31 cellular contexts compared by ENCODE assay signal in genomic region chr17:79235808-79236207, GRCh38.
"Had no signal": no experiment of that assay in that cellular context is flagged by ENCODE, and none has a peak within 500 bp of the region (broad histone marks: within the 10 kb centered on the region; RNA-seq: fewer than 3 reads in every experiment).

No MANE protein-coding gene starts in this region.

- H3K27me3 ChIP-seq: brain microvascular endothelial cell, foreskin keratinocyte had no signal

- H3K4me1 ChIP-seq: esophagus muscularis mucosa, gastrocnemius medialis, heart left ventricle had no signal

- H3K9me3 Mint-ChIP-seq: activated CD4-positive, alpha-beta memory T cell treated with anti-CD3 and anti-CD28 coated beads, Interleukin-2, amount 10 ng/mL, durations not matched to agents 7 days and 5 days; activated CD4-positive, alpha-beta T cell treated with anti-CD3 and anti-CD28 coated beads, Interleukin-2, amount 10 ng/mL, durations not matched to agents 7 days and 5 days; activated T-cell treated with anti-CD3 and anti-CD28 coated beads, Interleukin-2, amount 50 U/mL, for 4 hours; activated T-helper 17 cell treated with anti-CD3 and anti-CD28 coated beads, Interleukin-2, amount 50 U/mL, for 72 hours; effector memory CD8-positive, alpha-beta T cell; T-helper 2 cell treated with Interferon-gamma antibody and Interleukin-4, amounts not matched to agents 5 μg/mL and 100 μg/mL, for 36 hours had no signal

- H3K27ac Mint-ChIP-seq: activated CD4-positive, alpha-beta memory T cell treated with anti-CD3 and anti-CD28 coated beads, Interleukin-2, amount 10 ng/mL, durations not matched to agents 7 days and 5 days; activated CD4-positive, alpha-beta T cell treated with anti-CD3 and anti-CD28 coated beads for 36 hours; activated CD4-positive, alpha-beta T cell treated with anti-CD3 and anti-CD28 coated beads, Interleukin-2, amount 10 ng/mL, durations not matched to agents 7 days and 5 days; activated naive CD8-positive, alpha-beta T cell; activated T-helper 17 cell treated with anti-CD3 and anti-CD28 coated beads, Interleukin-2, amount 50 U/mL, for 72 hours; effector memory CD8-positive, alpha-beta T cell; T-helper 17 cell; T-helper 2 cell treated with Interferon-gamma antibody and Interleukin-4, amounts not matched to agents 5 μg/mL and 100 μg/mL, for 36 hours had no signal

- H3K4me3 Mint-ChIP-seq: activated CD4-positive, alpha-beta memory T cell treated with anti-CD3 and anti-CD28 coated beads, Interleukin-2, amount 10 ng/mL, durations not matched to agents 7 days and 5 days; activated CD4-positive, alpha-beta T cell treated with anti-CD3 and anti-CD28 coated beads for 36 hours; activated CD4-positive, alpha-beta T cell treated with anti-CD3 and anti-CD28 coated beads, Interleukin-2, amount 10 ng/mL, durations not matched to agents 7 days and 5 days; activated naive CD8-positive, alpha-beta T cell; activated T-cell treated with anti-CD3 and anti-CD28 coated beads, Interleukin-2, amount 50 U/mL, for 4 hours; activated T-helper 17 cell treated with anti-CD3 and anti-CD28 coated beads, Interleukin-2, amount 50 U/mL, for 72 hours; effector memory CD8-positive, alpha-beta T cell; T-helper 17 cell; T-helper 2 cell treated with Interferon-gamma antibody and Interleukin-4, amounts not matched to agents 5 μg/mL and 100 μg/mL, for 36 hours had no signal

- FAIRE-seq: astrocyte, colon had no signal

- H3K27me3 Mint-ChIP-seq: activated CD4-positive, alpha-beta T cell treated with anti-CD3 and anti-CD28 coated beads, Interleukin-2, amount 10 ng/mL, durations not matched to agents 7 days and 5 days; activated naive CD8-positive, alpha-beta T cell had no signal

- ATAC-seq: activated CD4-positive, alpha-beta T cell treated with anti-CD3 and anti-CD28 coated beads for 36 hours; activated T-cell treated with anti-CD3 and anti-CD28 coated beads, Interleukin-2, amount 50 U/mL, for 4 hours; activated T-helper 17 cell treated with anti-CD3 and anti-CD28 coated beads, Interleukin-2, amount 50 U/mL, for 72 hours; effector memory CD8-positive, alpha-beta T cell; foreskin keratinocyte; gastrocnemius medialis; heart left ventricle; T-helper 17 cell had no signal

- H3K36me3 ChIP-seq: brain microvascular endothelial cell, esophagus muscularis mucosa, gastrocnemius medialis, heart left ventricle had no signal

- H3K27ac ChIP-seq: brain microvascular endothelial cell, esophagus muscularis mucosa, foreskin keratinocyte, gastrocnemius medialis, heart left ventricle had no signal

- H3K4me1 Mint-ChIP-seq: activated CD4-positive, alpha-beta memory T cell treated with anti-CD3 and anti-CD28 coated beads, Interleukin-2, amount 10 ng/mL, durations not matched to agents 7 days and 5 days; activated CD4-positive, alpha-beta T cell treated with anti-CD3 and anti-CD28 coated beads for 36 hours; activated CD4-positive, alpha-beta T cell treated with anti-CD3 and anti-CD28 coated beads, Interleukin-2, amount 10 ng/mL, durations not matched to agents 7 days and 5 days; activated T-helper 17 cell treated with anti-CD3 and anti-CD28 coated beads, Interleukin-2, amount 50 U/mL, for 72 hours had no signal

- H3K4me3 ChIP-seq: esophagus muscularis mucosa, gastrocnemius medialis, heart left ventricle had no signal

- H3K9me3 ChIP-seq: gastrocnemius medialis had no signal

- DNase-seq: activated CD4-positive, alpha-beta memory T cell treated with anti-CD3 and anti-CD28 coated beads, Interleukin-2, amount 10 ng/mL, durations not matched to agents 7 days and 5 days; activated CD4-positive, alpha-beta T cell treated with anti-CD3 and anti-CD28 coated beads for 36 hours; activated CD4-positive, alpha-beta T cell treated with anti-CD3 and anti-CD28 coated beads, Interleukin-2, amount 10 ng/mL, durations not matched to agents 7 days and 5 days; activated CD4-positive, alpha-beta T cell treated with anti-CD3 and anti-CD28 coated beads, Interleukin-2, amount 50 U/mL, for 4 hours; activated CD4-positive, CD25-positive, alpha-beta regulatory T cell; activated CD4-positive, CD25-positive, alpha-beta regulatory T cell treated with anti-CD3 and anti-CD28 coated beads, Interleukin-2, amount 50 U/mL, for 72 hours; activated effector memory CD4-positive, alpha-beta T cell treated with Interleukin-2 at 50 U/mL for 16 hours; activated gamma-delta T cell treated with Interleukin-2 at 50 U/mL for 16 hours; activated naive CD4-positive, alpha-beta T cell treated with anti-CD3 and anti-CD28 coated beads, Interleukin-2, amount 50 U/mL, for 16 hours; activated naive CD4-positive, alpha-beta T cell treated with Interleukin-2 at 50 U/mL for 16 hours; activated T-cell treated with anti-CD3 and anti-CD28 coated beads, Interleukin-2, amount 50 U/mL, for 4 hours; amniotic stem cell; anterior cingulate cortex; brain microvascular endothelial cell; caudate nucleus; cortex of kidney; dermis blood vessel endothelial cell; effector CD4-positive, alpha-beta T cell; effector memory CD8-positive, alpha-beta T cell; erythroblast; foreskin keratinocyte; gastrocnemius medialis; glutamatergic neuron; heart left ventricle; T-helper 17 cell had no signal

- H3K36me3 Mint-ChIP-seq: activated naive CD8-positive, alpha-beta T cell had no signal
